25 cellular contexts compared by ENCODE assay signal in genomic region chr16:66470556-66470955, GRCh38. TPM values are rescaled to one million over a fixed set of nuclear protein-coding genes. Genes with fewer than 3 reads are reported as not detected.
DNase-seq lines count a peak whose midpoint lies in the region; ATAC-seq and TF ChIP-seq lines count a peak whose summit lies in the region.
"Had no signal": no experiment of that assay in that cellular context is flagged by ENCODE, and none has a peak within 500 bp of the region (broad histone marks: within the 10 kb centered on the region; RNA-seq: fewer than 3 reads in every experiment).

No MANE protein-coding gene starts in this region.

- H3K36me3 ChIP-seq in GM23248 (ENCODE audit: low read depth) = no peaks in the 10 kb centered on the region
- H3K36me3 ChIP-seq: BE2C had no signal

- H3K9me3 Mint-ChIP-seq in activated T-cell treated with anti-CD3 and anti-CD28 coated beads, Interleukin-2, amount 50 U/mL, for 24 hours = no peaks in the 10 kb centered on the region
- H3K9me3 Mint-ChIP-seq in activated T-cell treated with anti-CD3 and anti-CD28 coated beads, Interleukin-2, amount 50 U/mL, for 72 hours = no peaks in the 10 kb centered on the region
- no peaks in the 10 kb centered on the region for H3K9me3 Mint-ChIP-seq in nephron

- no peak overlapping the region for H3K4me3 ChIP-seq in GM23248
- H3K4me3 ChIP-seq: K562 had no signal

- no peak overlapping the region for H3K9ac ChIP-seq in GM23248

- peaks cover 17% of the 10 kb centered on the region for H3K4me1 Mint-ChIP-seq in activated T-cell treated with anti-CD3 and anti-CD28 coated beads, Interleukin-2, amount 50 U/mL, for 24 hours (ENCODE audit: low read depth)
- peaks cover 20% of the 10 kb centered on the region for H3K4me1 Mint-ChIP-seq in activated T-cell treated with anti-CD3 and anti-CD28 coated beads, Interleukin-2, amount 50 U/mL, for 72 hours (ENCODE audit: low read depth)
- H3K4me1 Mint-ChIP-seq in nephron = peaks cover 26% of the 10 kb centered on the region

- H3K4me1 ChIP-seq in GM23248 (ENCODE audit: insufficient read depth) = no peaks in the 10 kb centered on the region
- H3K4me1 ChIP-seq: BE2C had no signal

- no peak overlapping the region for H3K27ac ChIP-seq in GM23248

- H3K27me3 ChIP-seq in GM23248 (replicated peaks; ENCODE audit: insufficient read depth) = no peaks in the 10 kb centered on the region
- H3K27me3 ChIP-seq: BE2C had no signal

- peaks cover 14% of the 10 kb centered on the region for H3K27me3 Mint-ChIP-seq in activated T-cell treated with anti-CD3 and anti-CD28 coated beads, Interleukin-2, amount 50 U/mL, for 24 hours
- no peaks in the 10 kb centered on the region for H3K27me3 Mint-ChIP-seq in activated T-cell treated with anti-CD3 and anti-CD28 coated beads, Interleukin-2, amount 50 U/mL, for 72 hours (ENCODE audit: low read depth)
- peaks cover 21% of the 10 kb centered on the region for H3K27me3 Mint-ChIP-seq in nephron (ENCODE audit: low read depth)

- H3K79me2 ChIP-seq in GM23248 (ENCODE audit: insufficient read depth) = no peaks in the 10 kb centered on the region

- H3F3A ChIP-seq in GM23248 (ENCODE audit: insufficient read depth) = no peaks in the 10 kb centered on the region

- H3K9me2 ChIP-seq in GM23248 (ENCODE audit: insufficient read depth) = no peaks in the 10 kb centered on the region

- no peaks in the 10 kb centered on the region for H3K36me3 Mint-ChIP-seq in activated T-cell treated with anti-CD3 and anti-CD28 coated beads, Interleukin-2, amount 50 U/mL, for 24 hours (ENCODE audit: low read depth)
- H3K36me3 Mint-ChIP-seq in activated T-cell treated with anti-CD3 and anti-CD28 coated beads, Interleukin-2, amount 50 U/mL, for 72 hours (ENCODE audit: insufficient read depth in 2 of 2) = no peaks in the 10 kb centered on the region
- no peaks in the 10 kb centered on the region for H3K36me3 Mint-ChIP-seq in nephron (ENCODE audit: low read depth)
- H3K36me3 Mint-ChIP-seq: CD14-positive monocyte had no signal

- ATAC-seq in activated T-cell treated with anti-CD3 and anti-CD28 coated beads, Interleukin-2, amount 50 U/mL, for 72 hours (replicated peaks in 1 of 2) = no peak
- ATAC-seq: K562 had no signal

- H3K27ac Mint-ChIP-seq in activated T-cell treated with anti-CD3 and anti-CD28 coated beads, Interleukin-2, amount 50 U/mL, for 24 hours = no peak overlapping the region
- H3K27ac Mint-ChIP-seq in activated T-cell treated with anti-CD3 and anti-CD28 coated beads, Interleukin-2, amount 50 U/mL, for 72 hours = no peak overlapping the region
- H3K27ac Mint-ChIP-seq in nephron = peak overlapping the region; percentile 3 to 61 (median 19)

- no peaks in the 10 kb centered on the region for H3K9me3 ChIP-seq in GM23248 (ENCODE audit: low read depth)
- H3K9me3 ChIP-seq: BE2C had no signal

- peak; percentile 3 for DNase-seq in activated T-cell treated with anti-CD3 and anti-CD28 coated beads, Interleukin-2, amount 50 U/mL, for 24 hours
- DNase-seq in activated T-cell treated with anti-CD3 and anti-CD28 coated beads, Interleukin-2, amount 50 U/mL, for 72 hours = no peak
- DNase-seq in dermis blood vessel endothelial cell (peak; percentile 20), GF-D8 (lab: John Stamatoyannopoulos, UW) (no peak), GM20000 (ENCODE audit: low spot score) (no peak), GM23248 (no peak), occipital lobe (lab: John Stamatoyannopoulos, UW) (no peak)
- DNase-seq: 8988T; ACHN; BE2C; CD8-positive, alpha-beta memory T cell; DMS79 treated with DMSO at 0.1 percent for 48 hours; Kasumi-1; MV-4-11; NCI-H1105; NCI-H1436 treated with DMSO at 0.1 percent for 48 hours; NCI-H187 treated with DMSO at 0.1 percent for 48 hours; NCI-H2171 treated with DMSO at 0.1 percent for 48 hours; NCI-H345; NCI-H510A treated with DMSO at 0.1 percent for 48 hours; NCI-H774; SIG-M5 had no signal

- H4K20me1 ChIP-seq in GM23248 (ENCODE audit: insufficient read depth) = no peaks in the 10 kb centered on the region

- no peak overlapping the region for H2AFZ ChIP-seq in GM23248

- TF ChIP-seq CTCF in nephron (IDR thresholded peaks at IDR 0.05; ENCODE audit: unreplicated experiment in 3 of 3) (no peak), GM20000 (IDR thresholded peaks at IDR 0.05; ENCODE audit: extremely low read depth, missing control alignments) (no peak)

- H3K4me3 Mint-ChIP-seq in activated T-cell treated with anti-CD3 and anti-CD28 coated beads, Interleukin-2, amount 50 U/mL, for 24 hours = no peak overlapping the region
- H3K4me3 Mint-ChIP-seq in activated T-cell treated with anti-CD3 and anti-CD28 coated beads, Interleukin-2, amount 50 U/mL, for 72 hours = no peak overlapping the region
- no peak overlapping the region for H3K4me3 Mint-ChIP-seq in nephron
- H3K4me3 Mint-ChIP-seq: CD14-positive monocyte; CD8-positive, alpha-beta memory T cell had no signal

- 74 to 77% methylated on average over 2 of the region's 2 CpGs for WGBS in GM23248 (ENCODE audit: low coverage in 1 of 2, low lambda C conversion rate in 2 of 2, missing lambda C conversion rate in 2 of 2), 2 experiments

- in situ Hi-C loops in GM23248 (cut with MboI) = no loop called here

- no peak overlapping the region for H3K4me2 ChIP-seq in GM23248 (ENCODE audit: unreplicated experiment)

RNA-seq across cellular contexts. Expression of gene BEAN1, which starts 43.5 kb away (rescaled TPM):
- total RNA-seq in activated T-cell treated with anti-CD3 and anti-CD28 coated beads, Interleukin-2, amount 50 U/mL, for 72 hours = not detected
- total RNA-seq in dermis blood vessel endothelial cell (0.09 and 0.34 TPM in 2 replicates), occipital lobe (4.1 TPM)
- 0.32 and 1.1 TPM in 2 replicates for total RNA-seq in GM23248 (2014; rRNA removed; shearing (Covaris generic))
- 0.50 and 0.89 TPM in 2 replicates for polyA plus RNA-seq in GM23248 (2016; fragmentation: Nextera tagmentation; extraction: Ambion mirVana)
- total RNA-seq: CD8-positive, alpha-beta memory T cell; K562 had no signal
- polyA plus RNA-seq: K562 had no signal

Comparison
In these comparisons a context has a peak if more than half of its experiments do, and no peak if none do; other contexts are left out.
1. DNase-seq: peak in activated T-cell treated with anti-CD3 and anti-CD28 coated beads, Interleukin-2, amount 50 U/mL, for 24 hours (single experiment) and dermis blood vessel endothelial cell (single experiment); none in activated T-cell treated with anti-CD3 and anti-CD28 coated beads, Interleukin-2, amount 50 U/mL, for 72 hours (0 of 2), GF-D8 (single experiment), GM20000 (single experiment), GM23248 (single experiment) and occipital lobe (single experiment).
2. H3K27ac Mint-ChIP-seq: peak in nephron (3 of 3); none in activated T-cell treated with anti-CD3 and anti-CD28 coated beads, Interleukin-2, amount 50 U/mL, for 24 hours (single experiment) and activated T-cell treated with anti-CD3 and anti-CD28 coated beads, Interleukin-2, amount 50 U/mL, for 72 hours (single experiment).